ENCODE assay signal across 1 cellular context in genomic region chr2:120353931-120354330, GRCh38.
TF ChIP-seq lines count a peak whose summit lies in the region.

No MANE protein-coding gene starts in this region.

TF ChIP-seq in H1, 55 proteins besides CTCF, POLR2A, EP300 and RAD21 (continued from another document):
- TF ChIP-seq YY1 (IDR thresholded peaks at IDR 0.05; ENCODE audit: low read depth, low read length) (no peak), KDM5A (IDR thresholded peaks at IDR 0.05; ENCODE audit: low read length) (no peak)
